8 cellular contexts compared by ENCODE assay signal in the genomic region with DNA sequence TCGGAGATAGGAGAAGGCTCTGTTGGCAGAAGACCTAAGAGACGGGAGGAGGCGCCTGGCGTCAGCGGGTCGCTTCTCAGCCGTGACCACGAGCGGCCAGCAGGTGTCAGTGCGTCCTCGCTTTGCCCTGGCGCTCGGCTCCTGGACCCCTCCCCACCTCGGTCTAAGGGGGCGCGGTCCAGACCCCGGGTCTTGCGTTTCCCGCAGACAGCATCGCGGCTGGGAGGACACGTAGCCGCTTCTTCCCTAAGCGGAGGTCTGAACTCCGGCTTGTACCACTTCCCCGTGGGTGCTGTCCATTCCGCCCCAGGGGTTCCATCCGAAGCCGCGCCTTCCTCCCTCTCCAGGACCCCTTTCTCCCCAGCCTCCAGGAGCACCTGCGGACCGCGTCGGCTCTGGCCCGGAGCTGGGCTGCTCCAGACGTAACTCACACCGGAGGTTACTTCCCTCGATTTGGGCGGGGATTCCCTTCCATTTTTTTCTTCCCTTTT. TPM values are rescaled to one million over a fixed set of nuclear protein-coding genes. Genes with fewer than 3 reads are reported as not detected.
DNase-seq lines count a peak whose midpoint lies in the region; ATAC-seq and TF ChIP-seq lines count a peak whose summit lies in the region.

No MANE protein-coding gene starts in this region.

- peaks cover 0 to 7% (median 0%) of the 10 kb centered on the region in 5 donors for H3K36me3 Mint-ChIP-seq in naive thymus-derived CD4-positive, alpha-beta T cell

- intact Hi-C loops in naive thymus-derived CD4-positive, alpha-beta T cell (cut with micrococcal nuclease) = loop anchor here (2.0 to 5.0 kb wide), 3 partner anchors 157 to 521 kb away; partner anchors contain the start of genes BBIP1 (in 1 of the 2) and SHOC2 (in 1 of the 2)
- intact Hi-C loops in testis (cut with DNase I; ENCODE audit: low total_unique reads) = no loop called here

- ATAC-seq in GM18520 (IDR thresholded peaks at IDR 0.05; ENCODE audit: unreplicated experiment) (peak; percentile 57), HG03097 (IDR thresholded peaks at IDR 0.05; ENCODE audit: low FRiP score, unreplicated experiment) (peak; percentile 72)
- peak; percentile 68 for ATAC-seq in naive thymus-derived CD4-positive, alpha-beta T cell

- POLR2A ChIA-PET in naive thymus-derived CD4-positive, alpha-beta T cell (lab: Charles Lee) = no interaction called here

- CTCF ChIA-PET in naive thymus-derived CD4-positive, alpha-beta T cell (lab: Charles Lee) = no interaction called here

- DNase-seq in AML-193 (lab: John Stamatoyannopoulos, UW) (peak; percentile 16 to 21), NCI-H510A (lab: John Stamatoyannopoulos, UW) (peak; percentile 23), activated T-cell treated with anti-CD3 and anti-CD28 coated beads for 48 hours (ENCODE audit: low read depth) (peak; percentile 55), fibroblast of gingiva (ENCODE audit: low read depth) (peak; percentile 24), testis (peak; percentile 83)
- DNase-seq in naive thymus-derived CD4-positive, alpha-beta T cell = peak in 6 of 9 donors; percentile 17 to 57 (median 30)

- 1% methylated on average over 30 to 39 of the region's 39 CpGs for WGBS in testis, 2 donors

- H3K4me1 Mint-ChIP-seq in naive thymus-derived CD4-positive, alpha-beta T cell = peaks cover 5 to 20% (median 10%) of the 10 kb centered on the region in 7 donors

- no peak overlapping the region for H3K27ac Mint-ChIP-seq in naive thymus-derived CD4-positive, alpha-beta T cell

- H3K27me3 ChIP-seq in naive thymus-derived CD4-positive, alpha-beta T cell (ENCODE audit: control insufficient read depth in 2 of 2, insufficient read depth in 2 of 2, low read length in 2 of 2) = peaks cover 0 to 21% of the 10 kb centered on the region in 2 donors
- no peaks in the 10 kb centered on the region for H3K27me3 ChIP-seq in testis

- H3K27me3 Mint-ChIP-seq in naive thymus-derived CD4-positive, alpha-beta T cell = peaks cover 57 to 76% (median 64%) of the 10 kb centered on the region in 5 donors

- H3K4me3 ChIP-seq in naive thymus-derived CD4-positive, alpha-beta T cell (ENCODE audit: low read length) = peak overlapping the region; percentile 44
- peak overlapping the region; percentile 56 to 65 for H3K4me3 ChIP-seq in testis

- peaks cover 0 to 7% (median 0%) of the 10 kb centered on the region in 11 donors for H3K9me3 Mint-ChIP-seq in naive thymus-derived CD4-positive, alpha-beta T cell

- H3K4me1 ChIP-seq in naive thymus-derived CD4-positive, alpha-beta T cell (ENCODE audit: control insufficient read depth in 2 of 2, insufficient read depth in 2 of 2, low read length in 2 of 2) = peaks cover 0 to 13% of the 10 kb centered on the region in 2 donors
- peaks cover 5% of the 10 kb centered on the region for H3K4me1 ChIP-seq in testis

- peak; percentile 66 to 79 (median 75) for TF ChIP-seq CTCF in testis (IDR thresholded peaks at IDR 0.05)

- H3K4me3 Mint-ChIP-seq in naive thymus-derived CD4-positive, alpha-beta T cell = peak overlapping the region; percentile 24 to 85 (median 66)

- H3K27ac ChIP-seq in naive thymus-derived CD4-positive, alpha-beta T cell (ENCODE audit: low read depth, low read length) = no peak overlapping the region
- H3K27ac ChIP-seq in testis = peak overlapping the region in 1 of 2 donors; percentile 72

- no peaks in the 10 kb centered on the region for H3K36me3 ChIP-seq in naive thymus-derived CD4-positive, alpha-beta T cell (ENCODE audit: control insufficient read depth in 2 of 3, insufficient read depth in 3 of 3, low read length in 3 of 3)
- no peaks in the 10 kb centered on the region for H3K36me3 ChIP-seq in testis (ENCODE audit: low read depth, missing control alignments)

- H3K9me3 ChIP-seq in naive thymus-derived CD4-positive, alpha-beta T cell (ENCODE audit: control insufficient read depth in 2 of 3, low read length in 3 of 3) = no peaks in the 10 kb centered on the region
- no peaks in the 10 kb centered on the region for H3K9me3 ChIP-seq in testis

- no peak for TF ChIP-seq POLR2A in testis (IDR thresholded peaks at IDR 0.05)

RNA-seq across cellular contexts. Expression of gene ADRA2A, which starts 0.6 kb away (rescaled TPM):
- total RNA-seq in naive thymus-derived CD4-positive, alpha-beta T cell = under 1 TPM in 1 of 5 experiments, not detected in 4; 0.22 TPM
- not detected for polyA plus RNA-seq in naive thymus-derived CD4-positive, alpha-beta T cell
- total RNA-seq in testis = 1 to 10 TPM; 5.7 to 6.9 TPM
- polyA plus RNA-seq in testis (ENCODE audit: insufficient read depth, low read depth, low replicate concordance) = 6.5 TPM

Comparison
In these comparisons a context has a peak if more than half of its experiments do, and no peak if none do; other contexts are left out.
1. DNase-seq: peak in every context shown above with its lines; median percentile 83 in testis; 55 in activated T-cell treated with anti-CD3 and anti-CD28 coated beads for 48 hours; 30 in naive thymus-derived CD4-positive, alpha-beta T cell; 24 in fibroblast of gingiva; 23 in NCI-H510A; 18 in AML-193.
2. RNA of gene ADRA2A, which starts 0.6 kb away (total RNA-seq): 5.7 to 6.9 TPM in testis; 0.22 TPM in naive thymus-derived CD4-positive, alpha-beta T cell; every median in the first group is over 4 times any median in the second.
3. Peak in every context shown above with its lines, with median percentiles within 50 percentile points of each other: ATAC-seq.